ENCODE assay signal across 1 cellular context in the genomic region with DNA sequence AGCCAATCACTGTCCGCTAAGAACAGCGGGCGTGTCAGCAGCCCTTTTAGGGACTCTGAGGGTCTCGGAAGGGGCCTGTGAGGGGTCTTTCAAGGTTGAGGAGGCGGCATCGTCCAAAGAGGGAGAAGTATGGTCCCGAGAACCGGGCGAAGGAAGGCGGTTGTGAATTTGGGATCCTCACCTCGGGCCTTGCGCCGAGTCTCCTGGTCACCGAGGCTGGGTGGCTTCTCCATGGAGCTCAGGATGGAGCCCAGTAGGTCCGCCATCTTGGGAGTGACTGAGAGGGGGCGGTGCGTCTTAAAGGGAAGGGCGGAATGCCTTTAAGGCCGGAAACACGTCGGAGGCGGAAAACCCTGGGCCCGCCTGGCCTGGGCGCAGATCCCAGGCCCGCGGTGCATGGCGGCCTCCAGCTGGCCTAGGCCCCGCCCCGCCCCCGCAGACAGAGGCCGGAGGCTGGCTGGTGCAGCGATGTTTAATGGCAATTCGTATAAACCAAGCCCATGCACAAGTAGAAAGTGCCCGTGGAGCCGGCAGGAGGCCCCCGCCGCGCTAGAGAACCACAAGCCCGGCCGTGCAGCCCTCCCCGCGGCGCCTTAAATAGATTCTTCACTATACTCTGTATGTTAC.
TF ChIP-seq lines count a peak whose summit lies in the region.

A gene with protein sequence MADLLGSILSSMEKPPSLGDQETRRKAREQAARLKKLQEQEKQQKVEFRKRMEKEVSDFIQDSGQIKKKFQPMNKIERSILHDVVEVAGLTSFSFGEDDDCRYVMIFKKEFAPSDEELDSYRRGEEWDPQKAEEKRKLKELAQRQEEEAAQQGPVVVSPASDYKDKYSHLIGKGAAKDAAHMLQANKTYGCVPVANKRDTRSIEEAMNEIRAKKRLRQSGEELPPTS (minus strand): TSS at position 279 of the 627 bp plus-strand sequence. CDS start 13 bp downstream, at position 266.

TF ChIP-seq in HepG2, 621 proteins besides CTCF, POLR2A, EP300 and RAD21 (continued from another document and continues in another):
- TF ChIP-seq, protein P1, sequence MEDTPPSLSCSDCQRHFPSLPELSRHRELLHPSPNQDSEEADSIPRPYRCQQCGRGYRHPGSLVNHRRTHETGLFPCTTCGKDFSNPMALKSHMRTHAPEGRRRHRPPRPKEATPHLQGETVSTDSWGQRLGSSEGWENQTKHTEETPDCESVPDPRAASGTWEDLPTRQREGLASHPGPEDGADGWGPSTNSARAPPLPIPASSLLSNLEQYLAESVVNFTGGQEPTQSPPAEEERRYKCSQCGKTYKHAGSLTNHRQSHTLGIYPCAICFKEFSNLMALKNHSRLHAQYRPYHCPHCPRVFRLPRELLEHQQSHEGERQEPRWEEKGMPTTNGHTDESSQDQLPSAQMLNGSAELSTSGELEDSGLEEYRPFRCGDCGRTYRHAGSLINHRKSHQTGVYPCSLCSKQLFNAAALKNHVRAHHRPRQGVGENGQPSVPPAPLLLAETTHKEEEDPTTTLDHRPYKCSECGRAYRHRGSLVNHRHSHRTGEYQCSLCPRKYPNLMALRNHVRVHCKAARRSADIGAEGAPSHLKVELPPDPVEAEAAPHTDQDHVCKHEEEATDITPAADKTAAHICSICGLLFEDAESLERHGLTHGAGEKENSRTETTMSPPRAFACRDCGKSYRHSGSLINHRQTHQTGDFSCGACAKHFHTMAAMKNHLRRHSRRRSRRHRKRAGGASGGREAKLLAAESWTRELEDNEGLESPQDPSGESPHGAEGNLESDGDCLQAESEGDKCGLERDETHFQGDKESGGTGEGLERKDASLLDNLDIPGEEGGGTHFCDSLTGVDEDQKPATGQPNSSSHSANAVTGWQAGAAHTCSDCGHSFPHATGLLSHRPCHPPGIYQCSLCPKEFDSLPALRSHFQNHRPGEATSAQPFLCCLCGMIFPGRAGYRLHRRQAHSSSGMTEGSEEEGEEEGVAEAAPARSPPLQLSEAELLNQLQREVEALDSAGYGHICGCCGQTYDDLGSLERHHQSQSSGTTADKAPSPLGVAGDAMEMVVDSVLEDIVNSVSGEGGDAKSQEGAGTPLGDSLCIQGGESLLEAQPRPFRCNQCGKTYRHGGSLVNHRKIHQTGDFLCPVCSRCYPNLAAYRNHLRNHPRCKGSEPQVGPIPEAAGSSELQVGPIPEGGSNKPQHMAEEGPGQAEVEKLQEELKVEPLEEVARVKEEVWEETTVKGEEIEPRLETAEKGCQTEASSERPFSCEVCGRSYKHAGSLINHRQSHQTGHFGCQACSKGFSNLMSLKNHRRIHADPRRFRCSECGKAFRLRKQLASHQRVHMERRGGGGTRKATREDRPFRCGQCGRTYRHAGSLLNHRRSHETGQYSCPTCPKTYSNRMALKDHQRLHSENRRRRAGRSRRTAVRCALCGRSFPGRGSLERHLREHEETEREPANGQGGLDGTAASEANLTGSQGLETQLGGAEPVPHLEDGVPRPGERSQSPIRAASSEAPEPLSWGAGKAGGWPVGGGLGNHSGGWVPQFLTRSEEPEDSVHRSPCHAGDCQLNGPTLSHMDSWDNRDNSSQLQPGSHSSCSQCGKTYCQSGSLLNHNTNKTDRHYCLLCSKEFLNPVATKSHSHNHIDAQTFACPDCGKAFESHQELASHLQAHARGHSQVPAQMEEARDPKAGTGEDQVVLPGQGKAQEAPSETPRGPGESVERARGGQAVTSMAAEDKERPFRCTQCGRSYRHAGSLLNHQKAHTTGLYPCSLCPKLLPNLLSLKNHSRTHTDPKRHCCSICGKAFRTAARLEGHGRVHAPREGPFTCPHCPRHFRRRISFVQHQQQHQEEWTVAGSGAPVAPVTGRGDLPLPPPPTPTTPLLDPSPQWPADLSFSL (CRISPR knock-in tag; IDR thresholded peaks at IDR 0.05): no peak
- 0 out of 2 replicates have a peak, but pooled peaks have one; percentile 11 for TF ChIP-seq ZNF446 (CRISPR knock-in tag; IDR thresholded peaks at IDR 0.05)
- TF ChIP-seq ZFP82 (CRISPR knock-in tag; IDR thresholded peaks at IDR 0.05; ENCODE audit: borderline replicate concordance): no peak
- 0 out of 2 replicates have a peak, but pooled peaks have one; percentile 7 for TF ChIP-seq SOX5 (CRISPR knock-in tag; IDR thresholded peaks at IDR 0.05; ENCODE audit: borderline replicate concordance)
- TF ChIP-seq, protein P2, sequence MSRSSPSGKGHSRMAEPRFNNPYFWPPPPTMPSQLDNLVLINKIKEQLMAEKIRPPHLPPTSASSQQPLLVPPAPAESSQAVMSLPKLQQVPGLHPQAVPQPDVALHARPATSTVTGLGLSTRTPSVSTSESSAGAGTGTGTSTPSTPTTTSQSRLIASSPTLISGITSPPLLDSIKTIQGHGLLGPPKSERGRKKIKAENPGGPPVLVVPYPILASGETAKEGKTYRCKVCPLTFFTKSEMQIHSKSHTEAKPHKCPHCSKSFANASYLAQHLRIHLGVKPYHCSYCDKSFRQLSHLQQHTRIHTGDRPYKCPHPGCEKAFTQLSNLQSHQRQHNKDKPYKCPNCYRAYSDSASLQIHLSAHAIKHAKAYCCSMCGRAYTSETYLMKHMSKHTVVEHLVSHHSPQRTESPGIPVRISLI (CRISPR knock-in tag; IDR thresholded peaks at IDR 0.05; ENCODE audit: borderline replicate concordance): no peak
- no peak for TF ChIP-seq KAT2B (IDR thresholded peaks at IDR 0.05; ENCODE audit: borderline replicate concordance, low read depth, low read length)
- TF ChIP-seq, protein P3, sequence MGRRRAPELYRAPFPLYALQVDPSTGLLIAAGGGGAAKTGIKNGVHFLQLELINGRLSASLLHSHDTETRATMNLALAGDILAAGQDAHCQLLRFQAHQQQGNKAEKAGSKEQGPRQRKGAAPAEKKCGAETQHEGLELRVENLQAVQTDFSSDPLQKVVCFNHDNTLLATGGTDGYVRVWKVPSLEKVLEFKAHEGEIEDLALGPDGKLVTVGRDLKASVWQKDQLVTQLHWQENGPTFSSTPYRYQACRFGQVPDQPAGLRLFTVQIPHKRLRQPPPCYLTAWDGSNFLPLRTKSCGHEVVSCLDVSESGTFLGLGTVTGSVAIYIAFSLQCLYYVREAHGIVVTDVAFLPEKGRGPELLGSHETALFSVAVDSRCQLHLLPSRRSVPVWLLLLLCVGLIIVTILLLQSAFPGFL (CRISPR knock-in tag; IDR thresholded peaks at IDR 0.05): no peak
- no peak for TF ChIP-seq MBD4 (IDR thresholded peaks at IDR 0.05; ENCODE audit: borderline replicate concordance, low read length)
- peak; percentile 58; the same call in 1 of the 2 replicates for TF ChIP-seq ARHGAP35 (CRISPR knock-in tag; IDR thresholded peaks at IDR 0.05; ENCODE audit: borderline replicate concordance)
- TF ChIP-seq ZFP37 (CRISPR knock-in tag; IDR thresholded peaks at IDR 0.05; ENCODE audit: borderline replicate concordance): peak; percentile 36; the same call in 1 of the 2 replicates
- TF ChIP-seq, protein P4, sequence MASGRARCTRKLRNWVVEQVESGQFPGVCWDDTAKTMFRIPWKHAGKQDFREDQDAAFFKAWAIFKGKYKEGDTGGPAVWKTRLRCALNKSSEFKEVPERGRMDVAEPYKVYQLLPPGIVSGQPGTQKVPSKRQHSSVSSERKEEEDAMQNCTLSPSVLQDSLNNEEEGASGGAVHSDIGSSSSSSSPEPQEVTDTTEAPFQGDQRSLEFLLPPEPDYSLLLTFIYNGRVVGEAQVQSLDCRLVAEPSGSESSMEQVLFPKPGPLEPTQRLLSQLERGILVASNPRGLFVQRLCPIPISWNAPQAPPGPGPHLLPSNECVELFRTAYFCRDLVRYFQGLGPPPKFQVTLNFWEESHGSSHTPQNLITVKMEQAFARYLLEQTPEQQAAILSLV (CRISPR knock-in tag; IDR thresholded peaks at IDR 0.05; ENCODE audit: borderline replicate concordance): peak; percentile 69
- peak; percentile 95 for TF ChIP-seq SRF (IDR thresholded peaks at IDR 0.05; ENCODE audit: low read depth, low read length)
- no peak for TF ChIP-seq ELF4 (CRISPR knock-in tag; IDR thresholded peaks at IDR 0.05; ENCODE audit: borderline replicate concordance)
- no peak for TF ChIP-seq SIN3B (IDR thresholded peaks at IDR 0.05; ENCODE audit: low read length)
- TF ChIP-seq, protein P5, sequence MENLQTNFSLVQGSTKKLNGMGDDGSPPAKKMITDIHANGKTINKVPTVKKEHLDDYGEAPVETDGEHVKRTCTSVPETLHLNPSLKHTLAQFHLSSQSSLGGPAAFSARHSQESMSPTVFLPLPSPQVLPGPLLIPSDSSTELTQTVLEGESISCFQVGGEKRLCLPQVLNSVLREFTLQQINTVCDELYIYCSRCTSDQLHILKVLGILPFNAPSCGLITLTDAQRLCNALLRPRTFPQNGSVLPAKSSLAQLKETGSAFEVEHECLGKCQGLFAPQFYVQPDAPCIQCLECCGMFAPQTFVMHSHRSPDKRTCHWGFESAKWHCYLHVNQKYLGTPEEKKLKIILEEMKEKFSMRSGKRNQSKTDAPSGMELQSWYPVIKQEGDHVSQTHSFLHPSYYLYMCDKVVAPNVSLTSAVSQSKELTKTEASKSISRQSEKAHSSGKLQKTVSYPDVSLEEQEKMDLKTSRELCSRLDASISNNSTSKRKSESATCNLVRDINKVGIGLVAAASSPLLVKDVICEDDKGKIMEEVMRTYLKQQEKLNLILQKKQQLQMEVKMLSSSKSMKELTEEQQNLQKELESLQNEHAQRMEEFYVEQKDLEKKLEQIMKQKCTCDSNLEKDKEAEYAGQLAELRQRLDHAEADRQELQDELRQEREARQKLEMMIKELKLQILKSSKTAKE (CRISPR knock-in tag; IDR thresholded peaks at IDR 0.05; ENCODE audit: borderline replicate concordance): no peak
- no peak; the same call in 1 of the 2 replicates for TF ChIP-seq KLF13 (CRISPR knock-in tag; IDR thresholded peaks at IDR 0.05)
- TF ChIP-seq, protein P6, sequence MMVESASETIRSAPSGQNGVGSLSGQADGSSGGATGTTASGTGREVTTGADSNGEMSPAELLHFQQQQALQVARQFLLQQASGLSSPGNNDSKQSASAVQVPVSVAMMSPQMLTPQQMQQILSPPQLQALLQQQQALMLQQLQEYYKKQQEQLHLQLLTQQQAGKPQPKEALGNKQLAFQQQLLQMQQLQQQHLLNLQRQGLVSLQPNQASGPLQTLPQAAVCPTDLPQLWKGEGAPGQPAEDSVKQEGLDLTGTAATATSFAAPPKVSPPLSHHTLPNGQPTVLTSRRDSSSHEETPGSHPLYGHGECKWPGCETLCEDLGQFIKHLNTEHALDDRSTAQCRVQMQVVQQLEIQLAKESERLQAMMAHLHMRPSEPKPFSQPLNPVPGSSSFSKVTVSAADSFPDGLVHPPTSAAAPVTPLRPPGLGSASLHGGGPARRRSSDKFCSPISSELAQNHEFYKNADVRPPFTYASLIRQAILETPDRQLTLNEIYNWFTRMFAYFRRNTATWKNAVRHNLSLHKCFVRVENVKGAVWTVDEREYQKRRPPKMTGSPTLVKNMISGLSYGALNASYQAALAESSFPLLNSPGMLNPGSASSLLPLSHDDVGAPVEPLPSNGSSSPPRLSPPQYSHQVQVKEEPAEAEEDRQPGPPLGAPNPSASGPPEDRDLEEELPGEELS (CRISPR knock-in tag; IDR thresholded peaks at IDR 0.05): peak; percentile 2; the same call in 1 of the 2 replicates
- no peak for TF ChIP-seq TAF15 (IDR thresholded peaks at IDR 0.05; ENCODE audit: low read depth, low read length, poor library complexity, severe bottlenecking)
- no peak for TF ChIP-seq ZNF496 (CRISPR knock-in tag; IDR thresholded peaks at IDR 0.05; ENCODE audit: insufficient replicate concordance)
- no peak for TF ChIP-seq NFATC3 (CRISPR knock-in tag; IDR thresholded peaks at IDR 0.05)
- no peak for TF ChIP-seq CENPX (CRISPR knock-in tag; IDR thresholded peaks at IDR 0.05)
- no peak for TF ChIP-seq PAWR (CRISPR knock-in tag; IDR thresholded peaks at IDR 0.05; ENCODE audit: borderline replicate concordance)
- no peak for TF ChIP-seq ZNF251 (CRISPR knock-in tag; IDR thresholded peaks at IDR 0.05)
- TF ChIP-seq ZNF24 (IDR thresholded peaks at IDR 0.05): no peak
- TF ChIP-seq POLR2AphosphoS2 (IDR thresholded peaks at IDR 0.05; ENCODE audit: low read depth, low read length): no peak; the same call in 1 of the 2 replicates
- TF ChIP-seq ZSCAN21 (CRISPR knock-in tag; IDR thresholded peaks at IDR 0.05; ENCODE audit: borderline replicate concordance): peak; percentile 95
- TF ChIP-seq ASH2L (IDR thresholded peaks at IDR 0.05; ENCODE audit: insufficient read length, low read depth, low read length): peak; percentile 71
- no peak for TF ChIP-seq ZNF660 (CRISPR knock-in tag; IDR thresholded peaks at IDR 0.05; ENCODE audit: borderline replicate concordance, low read depth)
- TF ChIP-seq, protein P7, sequence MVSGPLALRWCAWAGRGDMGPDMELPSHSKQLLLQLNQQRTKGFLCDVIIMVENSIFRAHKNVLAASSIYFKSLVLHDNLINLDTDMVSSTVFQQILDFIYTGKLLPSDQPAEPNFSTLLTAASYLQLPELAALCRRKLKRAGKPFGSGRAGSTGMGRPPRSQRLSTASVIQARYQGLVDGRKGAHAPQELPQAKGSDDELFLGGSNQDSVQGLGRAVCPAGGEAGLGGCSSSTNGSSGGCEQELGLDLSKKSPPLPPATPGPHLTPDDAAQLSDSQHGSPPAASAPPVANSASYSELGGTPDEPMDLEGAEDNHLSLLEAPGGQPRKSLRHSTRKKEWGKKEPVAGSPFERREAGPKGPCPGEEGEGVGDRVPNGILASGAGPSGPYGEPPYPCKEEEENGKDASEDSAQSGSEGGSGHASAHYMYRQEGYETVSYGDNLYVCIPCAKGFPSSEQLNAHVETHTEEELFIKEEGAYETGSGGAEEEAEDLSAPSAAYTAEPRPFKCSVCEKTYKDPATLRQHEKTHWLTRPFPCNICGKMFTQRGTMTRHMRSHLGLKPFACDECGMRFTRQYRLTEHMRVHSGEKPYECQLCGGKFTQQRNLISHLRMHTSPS (CRISPR knock-in tag; IDR thresholded peaks at IDR 0.05; ENCODE audit: low read depth): peak; percentile 48; the same call in 1 of the 2 replicates
- no peak; the same call in 1 of the 2 replicates for TF ChIP-seq TSC22D2 (CRISPR knock-in tag; IDR thresholded peaks at IDR 0.05; ENCODE audit: borderline replicate concordance)
- no peak for TF ChIP-seq HHEX (CRISPR knock-in tag; IDR thresholded peaks at IDR 0.05)
- no peak; the same call in 1 of the 2 replicates for TF ChIP-seq ZFP41 (CRISPR knock-in tag; IDR thresholded peaks at IDR 0.05; ENCODE audit: borderline replicate concordance)
